In genomic region chr20:38873050-38873581, GRCh38 we compare ENCODE assay signal across 1 cellular context.
TF ChIP-seq lines count a peak whose summit lies in the region.

No MANE protein-coding gene starts in this region.

TF ChIP-seq in SK-N-SH, 30 proteins besides CTCF, POLR2A, EP300 and RAD21 (continued from another document):
- TF ChIP-seq REST (IDR thresholded peaks at IDR 0.05; ENCODE audit: low read depth, low read length) (no peak), POLR2AphosphoS5 (IDR thresholded peaks at IDR 0.05; ENCODE audit: low read depth, low read length) (no peak), USF2 (IDR thresholded peaks at IDR 0.05; ENCODE audit: borderline replicate concordance, low read depth, low read length) (no peak), PBX3 (IDR thresholded peaks at IDR 0.05) (no peak), TCF12 (IDR thresholded peaks at IDR 0.05) (no peak), SIN3A (IDR thresholded peaks at IDR 0.05; ENCODE audit: borderline replicate concordance, low read depth, low read length) (no peak), RCOR1 (IDR thresholded peaks at IDR 0.05; ENCODE audit: low read length) (no peak), FOSL2 (IDR thresholded peaks at IDR 0.05; ENCODE audit: borderline replicate concordance, low read depth) (no peak), FOXM1 (IDR thresholded peaks at IDR 0.05; ENCODE audit: low read depth) (no peak), MXI1 (IDR thresholded peaks at IDR 0.05; ENCODE audit: low read depth, low read length) (no peak), ELF1 (IDR thresholded peaks at IDR 0.05) (no peak), SMC3 (IDR thresholded peaks at IDR 0.05; ENCODE audit: low read depth, low read length) (no peak), RXRA (IDR thresholded peaks at IDR 0.05; ENCODE audit: borderline replicate concordance, low read depth) (no peak), YY1 (IDR thresholded peaks at IDR 0.05; ENCODE audit: low read depth) (no peak)
